ENCODE assay signal across 11 cellular contexts in the genomic region with DNA sequence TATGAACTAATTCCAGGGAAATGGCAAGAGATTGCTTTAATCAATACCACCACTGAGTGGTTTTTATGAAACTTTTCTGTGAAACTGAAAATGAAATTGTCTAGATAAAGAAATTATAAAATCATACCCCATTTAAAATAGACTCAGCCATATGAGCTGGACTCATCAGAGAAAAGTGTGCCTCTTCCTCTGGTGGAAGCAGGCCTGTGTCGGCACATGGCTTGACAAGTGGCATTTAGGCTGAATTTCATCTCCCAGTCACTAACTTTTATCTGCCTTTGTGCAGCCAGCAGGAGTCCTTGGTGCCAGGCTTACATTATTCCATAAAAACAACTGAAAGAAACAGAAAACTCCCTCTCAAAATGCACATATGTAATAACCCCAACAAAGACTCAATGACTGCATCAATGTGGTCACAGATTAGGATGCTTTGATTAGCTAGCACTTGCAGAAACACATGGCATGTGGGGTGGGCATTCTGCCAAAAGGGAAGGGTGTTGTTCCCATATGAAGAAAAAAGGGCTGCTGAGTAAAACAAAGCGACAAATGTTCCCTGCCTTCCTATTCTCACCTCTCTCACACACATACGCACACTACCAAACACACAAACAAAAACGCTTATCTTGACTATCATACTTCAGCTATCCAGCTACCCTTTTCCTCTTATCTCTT.
DNase-seq lines count a peak whose midpoint lies in the region; ATAC-seq, FAIRE-seq and TF ChIP-seq lines count a peak whose summit lies in the region.
"Had no signal": no experiment of that assay in that cellular context is flagged by ENCODE, and none has a peak within 500 bp of the region (broad histone marks: within the 10 kb centered on the region; RNA-seq: fewer than 3 reads in every experiment).

No MANE protein-coding gene starts in this region.

- TF ChIP-seq RAD21 in HepG2 (CRISPR knock-in tag; IDR thresholded peaks at IDR 0.05) = no peak

- H3K27ac Mint-ChIP-seq in MCF 10A (ENCODE audit: low read depth, unreplicated experiment) = no peak overlapping the region

- H3K4me3 ChIP-seq in breast epithelium (no peak overlapping the region), small intestine (ENCODE audit: low read depth in 1 of 2, low read length in 2 of 2) (no peak overlapping the region), HepG2 (replicated peaks in 1 of 3; ENCODE audit: insufficient read depth in 1 of 3, low read depth in 2 of 3, low read length in 3 of 3) (no peak overlapping the region)
- H3K4me3 ChIP-seq: body of pancreas, ovary had no signal

- H4K20me1 ChIP-seq in HepG2 (ENCODE audit: insufficient read depth, low read length) = no peaks in the 10 kb centered on the region

- TF ChIP-seq POLR2A in breast epithelium (IDR thresholded peaks at IDR 0.05) (no peak), HepG2 (IDR thresholded peaks at IDR 0.05; ENCODE audit: insufficient read depth in 1 of 2, low read depth in 2 of 2, low read length in 2 of 2) (no peak)

- H3K27me3 ChIP-seq in breast epithelium = no peaks in the 10 kb centered on the region
- H3K27me3 ChIP-seq in small intestine (ENCODE audit: control insufficient read depth in 2 of 2, insufficient read depth in 2 of 2, low read length in 2 of 2) = no peaks in the 10 kb centered on the region
- no peaks in the 10 kb centered on the region for H3K27me3 ChIP-seq in HepG2 (ENCODE audit: control insufficient read depth in 1 of 2, insufficient read depth in 2 of 2, low read length in 2 of 2)
- H3K27me3 ChIP-seq: body of pancreas, ovary had no signal

- H3K36me3 Mint-ChIP-seq in MCF 10A (ENCODE audit: insufficient read depth, unreplicated experiment) = no peaks in the 10 kb centered on the region

- ATAC-seq in HG02870 (IDR thresholded peaks at IDR 0.05; ENCODE audit: unreplicated experiment) = no peak
- ATAC-seq in HepG2 = no peak
- ATAC-seq: body of pancreas had no signal

- intact Hi-C loops in MCF 10A (cut with micrococcal nuclease) = no loop called here
- intact Hi-C loops in breast epithelium (cut with DNase I; ENCODE audit: low total_unique reads) = no loop called here
- intact Hi-C loops in HepG2 (cut with micrococcal nuclease; ENCODE audit: unreplicated experiment) = no loop called here

- H3K36me3 ChIP-seq in breast epithelium (no peaks in the 10 kb centered on the region), small intestine (ENCODE audit: control insufficient read depth in 2 of 2, insufficient read depth in 2 of 2, low read length in 2 of 2) (no peaks in the 10 kb centered on the region), HepG2 (replicated peaks in 1 of 2; ENCODE audit: control insufficient read depth in 1 of 2, insufficient read depth in 2 of 2, low read length in 2 of 2) (no peaks in the 10 kb centered on the region)
- H3K36me3 ChIP-seq: ovary had no signal

- no peaks in the 10 kb centered on the region for H3K27me3 Mint-ChIP-seq in MCF 10A (ENCODE audit: insufficient read depth, unreplicated experiment)

- no peaks in the 10 kb centered on the region for H3K4me1 Mint-ChIP-seq in MCF 10A (ENCODE audit: insufficient read depth, unreplicated experiment)

- FAIRE-seq in small intestine (lab: Jason Lieb, UNC) (no peak), HepG2 (lab: Jason Lieb, UNC) (no peak)

- H3K4me2 ChIP-seq in HepG2 (ENCODE audit: low read depth, low read length) = no peak overlapping the region

- no peaks in the 10 kb centered on the region for H3K4me1 ChIP-seq in breast epithelium
- H3K4me1 ChIP-seq in small intestine (ENCODE audit: control insufficient read depth in 2 of 2, insufficient read depth in 1 of 2, low read depth in 1 of 2, low read length in 1 of 2) = no peaks in the 10 kb centered on the region
- no peaks in the 10 kb centered on the region for H3K4me1 ChIP-seq in HepG2 (ENCODE audit: insufficient read depth, low read length)
- H3K4me1 ChIP-seq: body of pancreas had no signal

- BruUV-seq in MCF 10A (replicated peaks; lab: Mats Ljungman, UMichigan) (no TSS peak), HepG2 (replicated peaks; lab: Mats Ljungman, UMichigan) (no TSS peak)

- in situ Hi-C loops in HepG2 (cut with HindIII; ENCODE audit: extremely low pct_ligation_motif_present, low pct_unique_long_range_greater_than_20kb) = no loop called here

- H2AFZ ChIP-seq in HepG2 (ENCODE audit: low read length) = no peak overlapping the region

- no peaks in the 10 kb centered on the region for H3K9me3 Mint-ChIP-seq in MCF 10A (ENCODE audit: unreplicated experiment)

- no peak overlapping the region for H3K27ac ChIP-seq in breast epithelium
- H3K27ac ChIP-seq in epithelial cell of prostate = no peak overlapping the region
- H3K27ac ChIP-seq in small intestine (ENCODE audit: low read depth in 1 of 2, low read length in 1 of 2) = no peak overlapping the region
- H3K27ac ChIP-seq in HepG2 (ENCODE audit: extremely low read length, insufficient read depth, low read length) = no peak overlapping the region
- H3K27ac ChIP-seq: body of pancreas, ovary had no signal

- H3K4me3 Mint-ChIP-seq in MCF 10A (ENCODE audit: unreplicated experiment) = no peak overlapping the region

- WGBS in small intestine, 3 donors = 46 to 59% (median 52%) methylated on average over 4 of the region's 4 CpGs
- whole genome bisulfite sequencing in HepG2 (ENCODE audit: low lambda C conversion rate) = 11% methylated on average over 4 of the region's 4 CpGs

- DNase-seq in MCF 10A (ENCODE audit: unreplicated experiment) = peak; percentile 41
- no peak for DNase-seq in breast epithelium (ENCODE audit: low spot score in 2 of 2)
- DNase-seq in NCI-H748 (lab: John Stamatoyannopoulos, UW; ENCODE audit: unreplicated experiment) = peak; percentile 92
- DNase-seq in epithelial cell of prostate (ENCODE audit: low read depth, low spot score) = peak; percentile 37
- peak; percentile 0 for DNase-seq in small intestine
- DNase-seq in NCI-H2227 treated with DMSO at 0.1 percent for 48 hours (lab: John Stamatoyannopoulos, UW) = no peak
- DNase-seq in HepG2 (ENCODE audit: low spot score) = no peak
- DNase-seq: activated CD4-positive, alpha-beta T cell treated with anti-CD3 and anti-CD28 coated beads for 4 hours; ovary had no signal

- H3K79me2 ChIP-seq in HepG2 (ENCODE audit: insufficient read depth, low read length) = no peaks in the 10 kb centered on the region

- CTCF ChIA-PET in MCF 10A (lab: Yijun Ruan, JAX) (no interaction called here), HepG2 (lab: Yijun Ruan, JAX; ENCODE audit: low intra/inter-chr PET ratio, low total read pairs) (no interaction called here)

- H3K9ac ChIP-seq in HepG2 (ENCODE audit: insufficient read depth, low read depth, low read length) = no peak overlapping the region

- TF ChIP-seq CTCF in MCF 10A (IDR thresholded peaks at IDR 0.05; ENCODE audit: unreplicated experiment) (no peak), breast epithelium (IDR thresholded peaks at IDR 0.05) (no peak), HepG2 (CRISPR knock-in tag; IDR thresholded peaks at IDR 0.05) (no peak)

- H3K9me3 ChIP-seq in breast epithelium (peaks cover 0 to 4% of the 10 kb centered on the region in 2 donors), small intestine (ENCODE audit: control insufficient read depth, low read depth) (no peaks in the 10 kb centered on the region), HepG2 (ENCODE audit: low read length) (peaks cover 12% of the 10 kb centered on the region)
- H3K9me3 ChIP-seq: body of pancreas, ovary had no signal

- no peak for TF ChIP-seq EP300 in HepG2 (IDR thresholded peaks at IDR 0.05; ENCODE audit: low read depth in 2 of 2, low read length in 2 of 2)
- no peak for TF ChIP-seq EP300 in HepG2 (CRISPR knock-in tag; IDR thresholded peaks at IDR 0.05; ENCODE audit: borderline replicate concordance)

- POLR2A ChIA-PET in MCF 10A (lab: Yijun Ruan, JAX) = interaction anchor here (0.6 kb wide), 1 partner anchor 34 kb away, joined by 4 read pairs; no protein-coding TSS in a partner anchor
- POLR2A ChIA-PET in HepG2 (lab: Yijun Ruan, JAX) = no interaction called here

TF ChIP-seq in HepG2, 621 proteins besides CTCF, POLR2A, EP300 and RAD21 (continues in another document):
- TF ChIP-seq ZNF512B (CRISPR knock-in tag; IDR thresholded peaks at IDR 0.05; ENCODE audit: borderline replicate concordance) (no peak), EEA1 (CRISPR knock-in tag; IDR thresholded peaks at IDR 0.05; ENCODE audit: borderline replicate concordance) (no peak)

Comparison
In these comparisons a context has a peak if more than half of its experiments do, and no peak if none do; other contexts are left out.
1. DNase-seq: peak in MCF 10A (single experiment), NCI-H748 (single experiment), epithelial cell of prostate (single experiment) and small intestine (single experiment); none in breast epithelium (0 of 2), NCI-H2227 treated with DMSO at 0.1 percent for 48 hours (single experiment) and HepG2 (single experiment).